8 cellular contexts compared by ENCODE assay signal in genomic region chr22:37197451-37198289, GRCh38. TPM values are rescaled to one million over a fixed set of nuclear protein-coding genes. Genes with fewer than 3 reads are reported as not detected.
DNase-seq lines count a peak whose midpoint lies in the region; ATAC-seq and TF ChIP-seq lines count a peak whose summit lies in the region.

No MANE protein-coding gene starts in this region.

- no peak for DNase-seq in CD4-positive, CD25-positive, alpha-beta regulatory T cell
- DNase-seq in LNCaP clone FGC (ENCODE audit: low read depth) (peak; percentile 39), left lobe of liver (ENCODE audit: low spot score) (peak; percentile 86), thyroid gland (peak; percentile 81 to 85), NCI-H510A treated with DMSO at 0.1 percent for 48 hours (lab: John Stamatoyannopoulos, UW) (no peak), hepatic stellate cell (ENCODE audit: low spot score) (no peak)

- H3K4me1 ChIP-seq in CD4-positive, CD25-positive, alpha-beta regulatory T cell (ENCODE audit: control insufficient read depth, insufficient read depth, low read length, poor library complexity, severe bottlenecking): peaks cover 57% of the 10 kb centered on the region
- H3K4me1 ChIP-seq in thyroid gland: peaks cover 23 to 32% of the 10 kb centered on the region in 2 donors

- no peak for ATAC-seq in CD4-positive, CD25-positive, alpha-beta regulatory T cell (ENCODE audit: low read depth in 2 of 2)
- ATAC-seq in left lobe of liver (peak; percentile 19), HG03280 (IDR thresholded peaks at IDR 0.05; ENCODE audit: unreplicated experiment) (no peak)

- peaks cover 4% of the 10 kb centered on the region for H3K27me3 Mint-ChIP-seq in CD4-positive, CD25-positive, alpha-beta regulatory T cell
- H3K27me3 Mint-ChIP-seq in brain: no peaks in the 10 kb centered on the region

- no peaks in the 10 kb centered on the region for H3K36me3 Mint-ChIP-seq in CD4-positive, CD25-positive, alpha-beta regulatory T cell
- no peaks in the 10 kb centered on the region for H3K36me3 Mint-ChIP-seq in brain

- 39 to 48% methylated on average over 9 to 12 of the region's 12 CpGs for WGBS in thyroid gland, 2 donors

- H3K27me3 ChIP-seq in CD4-positive, CD25-positive, alpha-beta regulatory T cell (ENCODE audit: control insufficient read depth, insufficient read depth, low read length): no peaks in the 10 kb centered on the region
- H3K27me3 ChIP-seq in thyroid gland: no peaks in the 10 kb centered on the region

- no peaks in the 10 kb centered on the region for H3K9me3 Mint-ChIP-seq in CD4-positive, CD25-positive, alpha-beta regulatory T cell
- H3K9me3 Mint-ChIP-seq in brain: peaks cover 0 to 10% (median 0%) of the 10 kb centered on the region in 5 experiments

- intact Hi-C loops in thyroid gland (cut with DNase I): no loop called here

- no peaks in the 10 kb centered on the region for H3K36me3 ChIP-seq in CD4-positive, CD25-positive, alpha-beta regulatory T cell (ENCODE audit: control insufficient read depth, insufficient read depth, low read length)
- H3K36me3 ChIP-seq in thyroid gland: no peaks in the 10 kb centered on the region

- H3K27ac Mint-ChIP-seq in CD4-positive, CD25-positive, alpha-beta regulatory T cell: peak overlapping the region; percentile 97 to 99 (median 98)
- peak overlapping the region; percentile 92 to 100 (median 99) for H3K27ac Mint-ChIP-seq in brain

- peak overlapping the region; percentile 93 for H3K27ac ChIP-seq in CD4-positive, CD25-positive, alpha-beta regulatory T cell (ENCODE audit: insufficient read depth, low read length, poor library complexity, severe bottlenecking)
- peak overlapping the region; percentile 64 to 98 (median 94) for H3K27ac ChIP-seq in thyroid gland

- no peaks in the 10 kb centered on the region for H3K9me3 ChIP-seq in CD4-positive, CD25-positive, alpha-beta regulatory T cell (ENCODE audit: control insufficient read depth in 2 of 2, low read length in 2 of 2)
- H3K9me3 ChIP-seq in thyroid gland: no peaks in the 10 kb centered on the region

- TF ChIP-seq POLR2A in thyroid gland (IDR thresholded peaks at IDR 0.05): no peak

- H3K4me1 Mint-ChIP-seq in CD4-positive, CD25-positive, alpha-beta regulatory T cell: peaks cover 15 to 72% (median 33%) of the 10 kb centered on the region in 4 donors
- H3K4me1 Mint-ChIP-seq in brain: peaks cover 36% of the 10 kb centered on the region

- peak overlapping the region; percentile 79 to 96 (median 86) for H3K4me3 Mint-ChIP-seq in CD4-positive, CD25-positive, alpha-beta regulatory T cell
- H3K4me3 Mint-ChIP-seq in brain: peak overlapping the region; percentile 88 to 92 (median 89)

- TF ChIP-seq CTCF in LNCaP clone FGC (IDR thresholded peaks at IDR 0.05; ENCODE audit: control insufficient read depth, extremely low read depth, insufficient read depth) (no peak), brain (conservative IDR thresholded peaks at IDR 0.05) (no peak), thyroid gland (IDR thresholded peaks at IDR 0.05) (no peak)

- peak overlapping the region; percentile 64 for H3K4me3 ChIP-seq in CD4-positive, CD25-positive, alpha-beta regulatory T cell (ENCODE audit: low read depth, low read length)
- H3K4me3 ChIP-seq in LNCaP clone FGC (ENCODE audit: low read depth, low read length): peak overlapping the region; percentile 12; the same call in 1 of the 2 replicates
- H3K4me3 ChIP-seq in thyroid gland (replicated peaks in 1 of 3): no peak overlapping the region

RNA-seq across cellular contexts. Expression of gene C1QTNF6, which starts 9.6 kb away (rescaled TPM):
- 13.6 TPM for total RNA-seq in CD4-positive, CD25-positive, alpha-beta regulatory T cell
- polyA plus RNA-seq in CD4-positive, CD25-positive, alpha-beta regulatory T cell: 1 to 10 TPM; 1.6 to 2.4 (median 2.1) TPM
- 4.9 TPM for polyA plus RNA-seq in brain (ENCODE audit: insufficient read depth, low read depth, low replicate concordance)
- total RNA-seq in left lobe of liver: 12.6 TPM
- total RNA-seq in thyroid gland: 1 to 10 TPM; 1.7 to 4.8 (median 3.6) TPM

RNA-seq across cellular contexts. Expression of gene SSTR3, which starts 14.6 kb away (rescaled TPM):
- 4.3 TPM for total RNA-seq in CD4-positive, CD25-positive, alpha-beta regulatory T cell
- 1 to 10 TPM; 2.5 to 4.4 (median 3.6) TPM for polyA plus RNA-seq in CD4-positive, CD25-positive, alpha-beta regulatory T cell
- 1.6 TPM for polyA plus RNA-seq in brain (ENCODE audit: insufficient read depth, low read depth, low replicate concordance)
- total RNA-seq in left lobe of liver (not detected), thyroid gland (under 1 TPM in 3 of 4 donors, not detected in 1; 0.11 to 0.24 (median 0.13) TPM)

RNA-seq across cellular contexts. Expression of gene RAC2, which starts 46.4 kb away (rescaled TPM):
- 537 TPM for total RNA-seq in CD4-positive, CD25-positive, alpha-beta regulatory T cell
- 1,000 to 10,000 TPM in 2 of 4 donors, 100 to 1,000 TPM in 2; 861 to 1,162 (median 988) TPM for polyA plus RNA-seq in CD4-positive, CD25-positive, alpha-beta regulatory T cell
- polyA plus RNA-seq in brain (ENCODE audit: insufficient read depth, low read depth, low replicate concordance): 3.3 TPM
- 4.5 TPM for total RNA-seq in left lobe of liver
- total RNA-seq in thyroid gland: 1 to 10 TPM; 3.6 to 6.0 (median 4.6) TPM

RNA-seq across cellular contexts. Expression of gene IL2RB, which starts 48.0 kb away (rescaled TPM):
- total RNA-seq in CD4-positive, CD25-positive, alpha-beta regulatory T cell: 197 TPM
- 100 to 1,000 TPM; 160 to 189 (median 163) TPM for polyA plus RNA-seq in CD4-positive, CD25-positive, alpha-beta regulatory T cell
- polyA plus RNA-seq in brain (ENCODE audit: insufficient read depth, low read depth, low replicate concordance): 1.2 TPM
- total RNA-seq in left lobe of liver (1.1 TPM), thyroid gland (1 to 10 TPM in 1 of 4 donors, under 1 TPM in 3; 0.11 to 1.7 (median 0.73) TPM)

Comparison
In these comparisons a context has a peak if more than half of its experiments do, and no peak if none do; other contexts are left out.
1. DNase-seq: peak in LNCaP clone FGC (single experiment), left lobe of liver (single experiment) and thyroid gland (2 of 2); none in CD4-positive, CD25-positive, alpha-beta regulatory T cell (0 of 3), NCI-H510A treated with DMSO at 0.1 percent for 48 hours (single experiment) and hepatic stellate cell (single experiment).
2. H3K4me3 ChIP-seq: peak in CD4-positive, CD25-positive, alpha-beta regulatory T cell (single experiment) and LNCaP clone FGC (single experiment); none in thyroid gland (0 of 3).
3. RNA of gene RAC2, which starts 46.4 kb away (total RNA-seq): 537 TPM in CD4-positive, CD25-positive, alpha-beta regulatory T cell (single experiment); 3.6 to 6.0 TPM in thyroid gland and 4.5 TPM in left lobe of liver (single experiment); every median in the first group is over 10 times any median in the second.